Comparison of ENCODE assay signal across 8 cellular contexts in genomic region chr1:173714759-173715537, GRCh38. TPM values are rescaled to one million over a fixed set of nuclear protein-coding genes. Genes with fewer than 3 reads are reported as not detected.
A peak's percentile ranks its signal among the peaks of the same experiment; 100 is the strongest.
DNase-seq lines count a peak whose midpoint lies in the region; ATAC-seq and TF ChIP-seq lines count a peak whose summit lies in the region.

Gene KLHL20 (plus strand): TSS chr1:173714981. CDS start chr1:173716044, 1,063 bp downstream.

- no peaks in the 10 kb centered on the region for H3K9me3 Mint-ChIP-seq in activated CD4-positive, alpha-beta T cell treated with anti-CD3 and anti-CD28 coated beads for 36 hours (ENCODE audit: low read depth)

- no peaks in the 10 kb centered on the region; the same call in 1 of the 2 replicates for H3K27me3 ChIP-seq in BE2C

- POLR2A ChIA-PET in activated CD4-positive, alpha-beta T cell treated with anti-CD3 and anti-CD28 coated beads for 36 hours (lab: Charles Lee): interaction anchor here (0.6 to 3.0 kb wide), 4 partner anchors 109 to 449 kb away, joined by 3 to 15 read pairs (median 4); partner anchors contain the start of genes CENPL and DARS2

- H3K27ac ChIP-seq in cingulate gyrus (ENCODE audit: low read depth, low read length): peak within 1 kb of the TSS; percentile 41

- peaks cover 7% of the 10 kb centered on the region for H3K36me3 Mint-ChIP-seq in activated CD4-positive, alpha-beta T cell treated with anti-CD3 and anti-CD28 coated beads for 36 hours (ENCODE audit: low read depth)

- TF ChIP-seq CTCF in BE2C (IDR thresholded peaks at IDR 0.05; ENCODE audit: low read depth, low read length): no peak

- intact Hi-C loops in activated CD4-positive, alpha-beta T cell treated with anti-CD3 and anti-CD28 coated beads for 36 hours (cut with DNase I, micrococcal nuclease): loop anchor here (1.0 to 10.0 kb wide), 10 partner anchors 109 to 1284 kb away; partner anchors contain the start of genes CENPL (in 2 of the 2), DARS2 (in 2 of the 2), PRDX6 (in 2 of the 2) and RC3H1 (in 2 of the 2)

- H3K36me3 ChIP-seq in BE2C: no peaks in the 10 kb centered on the region

- peak within 1 kb of the TSS; percentile 86 for H3K4me3 Mint-ChIP-seq in activated CD4-positive, alpha-beta T cell treated with anti-CD3 and anti-CD28 coated beads for 36 hours

- peak within 1 kb of the TSS; percentile 97 for H3K4me3 ChIP-seq in BE2C (ENCODE audit: low read depth, low read length)

- ATAC-seq in HG03442 (IDR thresholded peaks at IDR 0.05; ENCODE audit: unreplicated experiment): peak; percentile 93
- peak; percentile 99 for ATAC-seq in activated CD4-positive, alpha-beta T cell treated with anti-CD3 and anti-CD28 coated beads for 36 hours

- DNase-seq in BE2C (peak; percentile 86), GM19238 (ENCODE audit: insufficient read length, low spot score) (peak; percentile 66), NCI-H524 (lab: John Stamatoyannopoulos, UW) (peak; percentile 68 to 91), kidney tubule cell (ENCODE audit: low spot score) (peak; percentile 96)
- DNase-seq in activated CD4-positive, alpha-beta T cell treated with anti-CD3 and anti-CD28 coated beads for 36 hours: peak; percentile 90
- peak; percentile 61 to 74 (median 68) for DNase-seq in stimulated activated CD4-positive, alpha-beta T cell treated with anti-CD3 and anti-CD28 coated beads, Interleukin-1b, Interleukin-23, amount 100 ng/mL, for 24 hours (ENCODE audit: low read depth in 4 of 4, low spot score in 1 of 4)

- no peaks in the 10 kb centered on the region for H3K4me1 ChIP-seq in BE2C

- peaks cover 24% of the 10 kb centered on the region for H3K4me1 Mint-ChIP-seq in activated CD4-positive, alpha-beta T cell treated with anti-CD3 and anti-CD28 coated beads for 36 hours

- no peaks in the 10 kb centered on the region for H3K9me3 ChIP-seq in BE2C

- CTCF ChIA-PET in activated CD4-positive, alpha-beta T cell treated with anti-CD3 and anti-CD28 coated beads for 36 hours (lab: Charles Lee): interaction anchor here (0.6 to 4.1 kb wide), 6 partner anchors 8 to 285 kb away, joined by 3 to 17 read pairs (median 3); no protein-coding TSS in a partner anchor

- peaks cover 11% of the 10 kb centered on the region for H3K27me3 Mint-ChIP-seq in activated CD4-positive, alpha-beta T cell treated with anti-CD3 and anti-CD28 coated beads for 36 hours

- peak within 1 kb of the TSS; percentile 88 for H3K27ac Mint-ChIP-seq in activated CD4-positive, alpha-beta T cell treated with anti-CD3 and anti-CD28 coated beads for 36 hours

RNA-seq across cellular contexts. Expression of gene KLHL20, which starts in this region (rescaled TPM):
- 29.6 TPM for polyA plus RNA-seq in BE2C (2012; ENCODE audit: insufficient read depth, insufficient read length, low read depth)
- 10 to 100 TPM; 11.1 to 14.1 TPM for total RNA-seq in activated CD4-positive, alpha-beta T cell treated with anti-CD3 and anti-CD28 coated beads for 36 hours

Comparison
In these comparisons a context has a peak if more than half of its experiments do, and no peak if none do; other contexts are left out.
1. Peak in every context shown above with its lines: DNase-seq, ATAC-seq, H3K4me3 ChIP-seq and H3K27ac ChIP-seq.